ENCODE assay signal across 17 cellular contexts in the genomic region with DNA sequence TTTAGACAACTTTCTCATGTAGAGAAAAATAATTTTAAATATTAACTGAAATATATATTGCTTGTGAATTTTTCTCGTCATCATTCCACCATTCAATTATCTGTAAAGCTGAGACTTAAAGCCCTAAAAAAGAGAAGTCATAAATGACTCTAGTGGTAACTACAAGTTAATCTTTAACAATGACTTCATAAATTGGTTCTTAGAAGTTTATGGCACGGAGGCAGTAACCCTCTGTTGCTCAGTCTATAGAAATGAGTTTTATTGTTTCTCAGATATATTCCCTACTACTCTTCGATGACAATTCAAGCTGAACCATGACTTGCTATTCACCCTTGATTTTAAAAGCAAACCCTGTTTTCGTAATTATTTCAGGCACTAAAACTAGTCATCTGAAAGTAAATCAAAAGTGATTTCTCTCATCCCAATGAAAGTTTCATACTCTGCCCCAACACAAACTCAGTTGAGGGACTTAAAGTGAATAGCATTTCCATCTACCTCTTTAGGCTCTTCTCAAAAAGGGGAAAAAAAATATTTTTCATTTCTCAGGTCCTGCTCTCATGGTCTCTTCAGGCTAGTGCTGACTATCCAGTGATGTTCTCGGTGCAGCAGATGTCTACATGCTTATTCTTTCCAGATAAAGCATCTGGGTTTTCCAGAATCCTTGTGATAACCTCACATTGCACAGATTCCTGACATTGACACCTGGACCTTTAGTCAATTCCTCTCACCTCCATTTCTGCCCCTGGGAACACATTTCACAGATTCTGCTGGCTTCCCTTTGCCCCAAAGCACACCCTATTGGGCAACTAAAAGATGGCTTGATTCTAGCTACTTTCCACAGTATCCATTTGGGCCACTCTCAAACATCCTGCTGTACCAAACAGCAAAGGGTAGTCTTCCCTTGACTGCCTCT.
DNase-seq lines count a peak whose midpoint lies in the region; ATAC-seq lines count a peak whose summit lies in the region.
"Had no signal": no experiment of that assay in that cellular context is flagged by ENCODE, and none has a peak within 500 bp of the region (broad histone marks: within the 10 kb centered on the region; RNA-seq: fewer than 3 reads in every experiment).

No MANE protein-coding gene starts in this region.

- no peak overlapping the region for H3K9ac ChIP-seq in mesenchymal stem cell (ENCODE audit: low read length)

- no peak overlapping the region for H3K27ac ChIP-seq in mesenchymal stem cell (ENCODE audit: low read length, poor library complexity, severe bottlenecking)
- H3K27ac ChIP-seq: thoracic aorta had no signal

- H2AFZ ChIP-seq in mesenchymal stem cell (ENCODE audit: low read depth, low read length) = no peak overlapping the region

- peaks cover 8% of the 10 kb centered on the region for H3K9me3 Mint-ChIP-seq in activated naive CD8-positive, alpha-beta T cell treated with anti-CD3 and anti-CD28 coated beads, Interleukin-2, amount 50 U/mL, for 24 hours
- H3K9me3 Mint-ChIP-seq in naive thymus-derived CD8-positive, alpha-beta T cell = peaks cover 0 to 5% (median 3%) of the 10 kb centered on the region in 9 donors
- peaks cover 7% of the 10 kb centered on the region for H3K9me3 Mint-ChIP-seq in activated CD4-positive, alpha-beta T cell treated with anti-CD3 and anti-CD28 coated beads, Interleukin-2, amount 10 ng/mL, durations not matched to agents 7 days and 5 days

- no peak overlapping the region for H3K14ac ChIP-seq in mesenchymal stem cell (ENCODE audit: low read length in 2 of 2)

- peak overlapping the region; percentile 15 for H3K4me3 Mint-ChIP-seq in T-helper 17 cell
- no peak overlapping the region for H3K4me3 Mint-ChIP-seq in activated naive CD8-positive, alpha-beta T cell treated with anti-CD3 and anti-CD28 coated beads, Interleukin-2, amount 50 U/mL, for 24 hours
- H3K4me3 Mint-ChIP-seq in naive thymus-derived CD8-positive, alpha-beta T cell = no peak overlapping the region
- H3K4me3 Mint-ChIP-seq in activated CD4-positive, alpha-beta T cell treated with anti-CD3 and anti-CD28 coated beads, Interleukin-2, amount 10 ng/mL, durations not matched to agents 7 days and 5 days = no peak overlapping the region
- H3K4me3 Mint-ChIP-seq: activated naive CD4-positive, alpha-beta T cell treated with anti-CD3 and anti-CD28 coated beads, Interleukin-2, amount 50 U/mL, for 24 hours had no signal

- H3K27me3 ChIP-seq in mesenchymal stem cell (ENCODE audit: control insufficient read depth in 1 of 2, insufficient read depth in 1 of 2, low read length in 2 of 2) = no peaks in the 10 kb centered on the region
- H3K27me3 ChIP-seq: MG63 had no signal

- H2BK12ac ChIP-seq in mesenchymal stem cell (ENCODE audit: low read length in 2 of 2) = no peak overlapping the region

- no peak overlapping the region for H2BK5ac ChIP-seq in mesenchymal stem cell (ENCODE audit: low read depth, low read length, poor library complexity, severe bottlenecking)

- no peak overlapping the region for H3K4me2 ChIP-seq in mesenchymal stem cell (ENCODE audit: low read length, poor library complexity, severe bottlenecking)

- no peaks in the 10 kb centered on the region for H3K4me1 ChIP-seq in mesenchymal stem cell (ENCODE audit: control insufficient read depth, insufficient read depth, low read depth, low read length)

- no peak overlapping the region for H3K27ac Mint-ChIP-seq in T-helper 17 cell
- no peak overlapping the region for H3K27ac Mint-ChIP-seq in activated naive CD8-positive, alpha-beta T cell treated with anti-CD3 and anti-CD28 coated beads, Interleukin-2, amount 50 U/mL, for 24 hours
- no peak overlapping the region for H3K27ac Mint-ChIP-seq in naive thymus-derived CD8-positive, alpha-beta T cell
- no peak overlapping the region for H3K27ac Mint-ChIP-seq in activated CD4-positive, alpha-beta T cell treated with anti-CD3 and anti-CD28 coated beads, Interleukin-2, amount 10 ng/mL, durations not matched to agents 7 days and 5 days
- H3K27ac Mint-ChIP-seq: activated naive CD4-positive, alpha-beta T cell treated with anti-CD3 and anti-CD28 coated beads, Interleukin-2, amount 50 U/mL, for 24 hours had no signal

- H4K91ac ChIP-seq in mesenchymal stem cell (ENCODE audit: low read length) = no peak overlapping the region

- POLR2A ChIA-PET in naive thymus-derived CD8-positive, alpha-beta T cell (lab: Charles Lee) = no interaction called here
- POLR2A ChIA-PET in activated CD4-positive, alpha-beta T cell treated with anti-CD3 and anti-CD28 coated beads, Interleukin-2, amount 10 ng/mL, durations not matched to agents 7 days and 5 days (lab: Charles Lee) = no interaction called here

- 47% methylated on average over 4 of the region's 5 CpGs for WGBS in mesenchymal stem cell

- H4K8ac ChIP-seq in mesenchymal stem cell (ENCODE audit: low read length) = no peak overlapping the region

- CTCF ChIA-PET in activated CD4-positive, alpha-beta T cell treated with anti-CD3 and anti-CD28 coated beads, Interleukin-2, amount 10 ng/mL, durations not matched to agents 7 days and 5 days (lab: Charles Lee) = no interaction called here

- ATAC-seq in GM18511 (IDR thresholded peaks at IDR 0.05; ENCODE audit: unreplicated experiment) (peak; percentile 60), GM21529 (IDR thresholded peaks at IDR 0.05; ENCODE audit: unreplicated experiment) (peak; percentile 55), HG03045 (IDR thresholded peaks at IDR 0.05; ENCODE audit: unreplicated experiment) (peak; percentile 72), T-helper 17 cell (no peak)
- no peak for ATAC-seq in activated naive CD8-positive, alpha-beta T cell treated with anti-CD3 and anti-CD28 coated beads, Interleukin-2, amount 50 U/mL, for 24 hours
- no peak for ATAC-seq in naive thymus-derived CD8-positive, alpha-beta T cell
- ATAC-seq: HCT116 had no signal

- H3K36me3 ChIP-seq in mesenchymal stem cell (ENCODE audit: control insufficient read depth in 1 of 2, insufficient read depth in 2 of 2, low read depth in 1 of 2, low read length in 2 of 2) = no peaks in the 10 kb centered on the region
- H3K36me3 ChIP-seq: MG63, thoracic aorta had no signal

- H3K4me1 Mint-ChIP-seq in T-helper 17 cell = no peaks in the 10 kb centered on the region
- no peaks in the 10 kb centered on the region for H3K4me1 Mint-ChIP-seq in activated naive CD8-positive, alpha-beta T cell treated with anti-CD3 and anti-CD28 coated beads, Interleukin-2, amount 50 U/mL, for 24 hours
- no peaks in the 10 kb centered on the region for H3K4me1 Mint-ChIP-seq in naive thymus-derived CD8-positive, alpha-beta T cell
- H3K4me1 Mint-ChIP-seq in activated CD4-positive, alpha-beta T cell treated with anti-CD3 and anti-CD28 coated beads, Interleukin-2, amount 10 ng/mL, durations not matched to agents 7 days and 5 days = no peaks in the 10 kb centered on the region
- H3K4me1 Mint-ChIP-seq: activated naive CD4-positive, alpha-beta T cell treated with anti-CD3 and anti-CD28 coated beads, Interleukin-2, amount 50 U/mL, for 24 hours had no signal

- H3K23ac ChIP-seq in mesenchymal stem cell (ENCODE audit: low read length in 2 of 2) = no peak overlapping the region

- no peaks in the 10 kb centered on the region for H3K27me3 Mint-ChIP-seq in T-helper 17 cell
- H3K27me3 Mint-ChIP-seq in activated naive CD8-positive, alpha-beta T cell treated with anti-CD3 and anti-CD28 coated beads, Interleukin-2, amount 50 U/mL, for 24 hours = no peaks in the 10 kb centered on the region
- H3K27me3 Mint-ChIP-seq in naive thymus-derived CD8-positive, alpha-beta T cell = no peaks in the 10 kb centered on the region
- no peaks in the 10 kb centered on the region for H3K27me3 Mint-ChIP-seq in activated CD4-positive, alpha-beta T cell treated with anti-CD3 and anti-CD28 coated beads, Interleukin-2, amount 10 ng/mL, durations not matched to agents 7 days and 5 days
- H3K27me3 Mint-ChIP-seq: activated naive CD4-positive, alpha-beta T cell treated with anti-CD3 and anti-CD28 coated beads, Interleukin-2, amount 50 U/mL, for 24 hours had no signal

- H3K79me1 ChIP-seq in mesenchymal stem cell (replicated peaks; ENCODE audit: low read length, poor library complexity, severe bottlenecking) = no peaks in the 10 kb centered on the region

- H2BK120ac ChIP-seq in mesenchymal stem cell (ENCODE audit: low read depth, low read length) = no peak overlapping the region

- H3K4me3 ChIP-seq in mesenchymal stem cell (ENCODE audit: insufficient read depth in 1 of 2, low read depth in 1 of 2, low read length in 2 of 2) = no peak overlapping the region
- H3K4me3 ChIP-seq: MG63, thoracic aorta had no signal

- no peak overlapping the region for H3K18ac ChIP-seq in mesenchymal stem cell (ENCODE audit: low read depth in 1 of 2, low read length in 2 of 2)

- DNase-seq in T-helper 17 cell (no peak), mesenchymal stem cell (no peak)
- DNase-seq in activated naive CD8-positive, alpha-beta T cell treated with anti-CD3 and anti-CD28 coated beads, Interleukin-2, amount 50 U/mL, for 24 hours = no peak
- DNase-seq in naive thymus-derived CD8-positive, alpha-beta T cell = no peak
- no peak for DNase-seq in activated CD4-positive, alpha-beta T cell treated with anti-CD3 and anti-CD28 coated beads, Interleukin-2, amount 10 ng/mL, durations not matched to agents 7 days and 5 days
- DNase-seq: activated CD8-positive, alpha-beta memory T cell treated with anti-CD3 and anti-CD28 coated beads for 24 hours; caudate nucleus; COR-L47; GF-D8; MG63; SHP77 treated with DMSO at 0.1 percent for 48 hours had no signal

- H3K36me3 Mint-ChIP-seq in T-helper 17 cell (ENCODE audit: low read depth) = no peaks in the 10 kb centered on the region
- H3K36me3 Mint-ChIP-seq in activated naive CD8-positive, alpha-beta T cell treated with anti-CD3 and anti-CD28 coated beads, Interleukin-2, amount 50 U/mL, for 24 hours (ENCODE audit: low read depth) = no peaks in the 10 kb centered on the region
- H3K36me3 Mint-ChIP-seq in naive thymus-derived CD8-positive, alpha-beta T cell = no peaks in the 10 kb centered on the region
- no peaks in the 10 kb centered on the region for H3K36me3 Mint-ChIP-seq in activated CD4-positive, alpha-beta T cell treated with anti-CD3 and anti-CD28 coated beads, Interleukin-2, amount 10 ng/mL, durations not matched to agents 7 days and 5 days (ENCODE audit: low read depth)
- H3K36me3 Mint-ChIP-seq: activated naive CD4-positive, alpha-beta T cell treated with anti-CD3 and anti-CD28 coated beads, Interleukin-2, amount 50 U/mL, for 24 hours had no signal

- no peak overlapping the region for H2BK15ac ChIP-seq in mesenchymal stem cell (ENCODE audit: low read depth, poor library complexity, severe bottlenecking)

- no peak overlapping the region for H3K4ac ChIP-seq in mesenchymal stem cell (ENCODE audit: low read depth in 1 of 2, low read length in 2 of 2)

- no peak overlapping the region for H2AK5ac ChIP-seq in mesenchymal stem cell (ENCODE audit: low read length, severe bottlenecking)

- H3K9me3 ChIP-seq in T-helper 17 cell (ENCODE audit: control insufficient read depth, low read length, poor library complexity, severe bottlenecking) = no peaks in the 10 kb centered on the region
- H3K9me3 ChIP-seq in mesenchymal stem cell (ENCODE audit: control insufficient read depth, low read length) = no peaks in the 10 kb centered on the region
- H3K9me3 ChIP-seq: MG63, thoracic aorta had no signal

Comparison
In these comparisons a context has a peak if more than half of its experiments do, and no peak if none do; other contexts are left out.
1. ATAC-seq: peak in GM18511 (single experiment), GM21529 (single experiment) and HG03045 (single experiment); none in T-helper 17 cell (single experiment), activated naive CD8-positive, alpha-beta T cell treated with anti-CD3 and anti-CD28 coated beads, Interleukin-2, amount 50 U/mL, for 24 hours (single experiment) and naive thymus-derived CD8-positive, alpha-beta T cell (0 of 2).